Comparison of ENCODE assay signal across 1 cellular context in genomic region chr7:116239019-116239418, GRCh38.
TF ChIP-seq lines count a peak whose summit lies in the region.

No MANE protein-coding gene starts in this region.

TF ChIP-seq in WTC11, 78 proteins besides CTCF, POLR2A, EP300 and RAD21:
- TF ChIP-seq PRDM15 (CRISPR knock-in tag; IDR thresholded peaks at IDR 0.05) (no peak), PREB (CRISPR knock-in tag; IDR thresholded peaks at IDR 0.05; ENCODE audit: borderline replicate concordance) (no peak), ZNF396 (CRISPR knock-in tag; IDR thresholded peaks at IDR 0.05; ENCODE audit: borderline replicate concordance) (no peak), ZNF232 (CRISPR knock-in tag; IDR thresholded peaks at IDR 0.05) (no peak), E2F5 (CRISPR knock-in tag; IDR thresholded peaks at IDR 0.05) (no peak), FOXK1 (CRISPR knock-in tag; IDR thresholded peaks at IDR 0.05) (no peak)
